In the genomic region with DNA sequence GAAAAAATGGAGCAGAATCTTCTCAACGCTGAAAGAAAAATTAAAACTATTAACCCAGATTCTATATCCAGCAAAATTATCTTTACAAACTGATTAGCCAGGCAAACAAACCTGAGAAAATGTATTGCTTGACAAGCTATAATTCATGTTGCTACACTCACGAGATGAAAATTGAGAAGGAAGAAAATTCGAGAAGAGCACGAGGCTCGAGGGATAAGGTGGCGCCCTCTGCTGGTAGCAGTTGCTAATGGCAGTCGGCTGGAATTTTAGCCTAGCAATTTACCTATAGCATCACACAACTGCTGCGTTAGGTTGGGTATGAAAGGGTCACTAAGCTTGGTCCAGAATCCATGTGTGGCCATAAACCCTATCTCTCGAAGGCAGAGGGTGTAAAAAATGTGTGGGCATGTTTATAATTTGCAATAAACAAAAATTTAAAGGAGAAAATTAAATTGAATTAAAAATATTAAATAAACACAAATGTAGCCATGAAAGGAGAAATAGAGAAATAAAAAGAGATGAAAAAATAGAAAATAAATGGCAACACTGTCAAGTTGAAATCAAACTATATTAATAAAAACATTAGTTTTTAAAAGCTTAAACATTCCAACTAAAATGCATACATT, we compare ENCODE assay signal across 8 cellular contexts.
A peak's percentile ranks its signal among the peaks of the same experiment; 100 is the strongest.
DNase-seq lines count a peak whose midpoint lies in the region; ATAC-seq, FAIRE-seq and TF ChIP-seq lines count a peak whose summit lies in the region.

No MANE protein-coding gene starts in this region.

- H3K4me1 ChIP-seq in mucosa of descending colon (ENCODE audit: low read depth) = no peaks in the 10 kb centered on the region

- no peak overlapping the region for H3K4me3 Mint-ChIP-seq in natural killer cell treated with Interleukin-12 subunit alpha and Interleukin-12 subunit beta and Interleukin-15 and Interleukin-18, amount 100 ng/mL, for 72 hours
- H3K4me3 Mint-ChIP-seq in activated T-helper 17 cell treated with anti-CD3 and anti-CD28 coated beads, Interleukin-2, amount 50 U/mL, for 72 hours = no peak overlapping the region

- no peaks in the 10 kb centered on the region for H3K27me3 Mint-ChIP-seq in natural killer cell treated with Interleukin-12 subunit alpha and Interleukin-12 subunit beta and Interleukin-15 and Interleukin-18, amount 100 ng/mL, for 72 hours
- H3K27me3 Mint-ChIP-seq in activated T-helper 17 cell treated with anti-CD3 and anti-CD28 coated beads, Interleukin-2, amount 50 U/mL, for 72 hours = no peaks in the 10 kb centered on the region

- DNase-seq in AG08396 (ENCODE audit: low spot score) = peak; percentile 1
- DNase-seq in Jurkat, Clone E6-1 (ENCODE audit: low read depth, low spot score) = peak; percentile 5
- DNase-seq in SK-N-MC (ENCODE audit: low read depth, low spot score) = peak; percentile 0
- peak in 2 of 3 donors; percentile 21 to 29 for DNase-seq in mucosa of descending colon
- DNase-seq in natural killer cell treated with Interleukin-12 subunit alpha and Interleukin-12 subunit beta and Interleukin-15 and Interleukin-18, amount 100 ng/mL, for 72 hours (ENCODE audit: low spot score) = no peak

- peaks cover 3% of the 10 kb centered on the region for H3K9me3 Mint-ChIP-seq in natural killer cell treated with Interleukin-12 subunit alpha and Interleukin-12 subunit beta and Interleukin-15 and Interleukin-18, amount 100 ng/mL, for 72 hours
- H3K9me3 Mint-ChIP-seq in activated T-helper 17 cell treated with anti-CD3 and anti-CD28 coated beads, Interleukin-2, amount 50 U/mL, for 72 hours = no peaks in the 10 kb centered on the region

- intact Hi-C loops in mucosa of descending colon (cut with DNase I, micrococcal nuclease) = no loop called here

- H3K4me3 ChIP-seq in GM12875 (ENCODE audit: low read depth, low read length) (no peak overlapping the region), SK-N-MC (peak overlapping the region; percentile 32; the same call in 1 of the 2 replicates), mucosa of descending colon (no peak overlapping the region)
- no peak overlapping the region for H3K4me3 ChIP-seq in Jurkat, Clone E6-1 (ENCODE audit: low read length)

- TF ChIP-seq CTCF in GM12875 (IDR thresholded peaks at IDR 0.05; ENCODE audit: borderline replicate concordance, insufficient read depth, low read depth, low read length) (peak; percentile 85), mucosa of descending colon (IDR thresholded peaks at IDR 0.05) (peak; percentile 36)

- H3K4me1 Mint-ChIP-seq in natural killer cell treated with Interleukin-12 subunit alpha and Interleukin-12 subunit beta and Interleukin-15 and Interleukin-18, amount 100 ng/mL, for 72 hours (ENCODE audit: low read depth in 2 of 2) = no peaks in the 10 kb centered on the region
- H3K4me1 Mint-ChIP-seq in activated T-helper 17 cell treated with anti-CD3 and anti-CD28 coated beads, Interleukin-2, amount 50 U/mL, for 72 hours = no peaks in the 10 kb centered on the region

- peak; percentile 62 for ATAC-seq in mucosa of descending colon
- ATAC-seq in natural killer cell treated with Interleukin-12 subunit alpha and Interleukin-12 subunit beta and Interleukin-15 and Interleukin-18, amount 100 ng/mL, for 72 hours = no peak
- no peak for ATAC-seq in activated T-helper 17 cell treated with anti-CD3 and anti-CD28 coated beads, Interleukin-2, amount 50 U/mL, for 72 hours (replicated peaks)

- FAIRE-seq in colon (lab: Jason Lieb, UNC) = peak; percentile 78

- no peak overlapping the region for H3K27ac Mint-ChIP-seq in natural killer cell treated with Interleukin-12 subunit alpha and Interleukin-12 subunit beta and Interleukin-15 and Interleukin-18, amount 100 ng/mL, for 72 hours
- H3K27ac Mint-ChIP-seq in activated T-helper 17 cell treated with anti-CD3 and anti-CD28 coated beads, Interleukin-2, amount 50 U/mL, for 72 hours = no peak overlapping the region

- H3K36me3 Mint-ChIP-seq in natural killer cell treated with Interleukin-12 subunit alpha and Interleukin-12 subunit beta and Interleukin-15 and Interleukin-18, amount 100 ng/mL, for 72 hours = no peaks in the 10 kb centered on the region
- no peaks in the 10 kb centered on the region for H3K36me3 Mint-ChIP-seq in activated T-helper 17 cell treated with anti-CD3 and anti-CD28 coated beads, Interleukin-2, amount 50 U/mL, for 72 hours (ENCODE audit: low read depth)

- no peak overlapping the region for H3K27ac ChIP-seq in SK-N-MC

- H3K36me3 ChIP-seq in SK-N-MC (ENCODE audit: insufficient read depth, low read length) = no peaks in the 10 kb centered on the region
- no peaks in the 10 kb centered on the region for H3K36me3 ChIP-seq in mucosa of descending colon (ENCODE audit: low read depth)

- H3K9me3 ChIP-seq in SK-N-MC (ENCODE audit: low read depth, low read length) (no peaks in the 10 kb centered on the region), mucosa of descending colon (no peaks in the 10 kb centered on the region)

- H3K9ac ChIP-seq in SK-N-MC (ENCODE audit: insufficient read length) = no peak overlapping the region
